1 cellular context compared by ENCODE assay signal in genomic region chr20:48723308-48724264, GRCh38.
TF ChIP-seq lines count a peak whose summit lies in the region.

No MANE protein-coding gene starts in this region.

TF ChIP-seq in HepG2, 621 proteins besides CTCF, POLR2A, EP300 and RAD21 (continued from another document and continues in another):
- no peak for TF ChIP-seq ZHX2 (IDR thresholded peaks at IDR 0.05; ENCODE audit: low read depth)
- no peak for TF ChIP-seq ZHX2 (CRISPR knock-in tag; IDR thresholded peaks at IDR 0.05; ENCODE audit: borderline replicate concordance)
- TF ChIP-seq SP1 (IDR thresholded peaks at IDR 0.05) = no peak
- TF ChIP-seq SP1 (CRISPR knock-in tag; IDR thresholded peaks at IDR 0.05) = no peak
- TF ChIP-seq ZSCAN22 (CRISPR knock-in tag; IDR thresholded peaks at IDR 0.05) = peak; percentile 66; the same call in 1 of the 2 replicates
- no peak for TF ChIP-seq CCDC6 (CRISPR knock-in tag; IDR thresholded peaks at IDR 0.05)
- peak; percentile 60 for TF ChIP-seq ARID4A (CRISPR knock-in tag; IDR thresholded peaks at IDR 0.05; ENCODE audit: borderline replicate concordance)
- peak; percentile 87 for TF ChIP-seq ZNF292 (CRISPR knock-in tag; IDR thresholded peaks at IDR 0.05; ENCODE audit: borderline replicate concordance, low read depth)
- TF ChIP-seq, protein P1, sequence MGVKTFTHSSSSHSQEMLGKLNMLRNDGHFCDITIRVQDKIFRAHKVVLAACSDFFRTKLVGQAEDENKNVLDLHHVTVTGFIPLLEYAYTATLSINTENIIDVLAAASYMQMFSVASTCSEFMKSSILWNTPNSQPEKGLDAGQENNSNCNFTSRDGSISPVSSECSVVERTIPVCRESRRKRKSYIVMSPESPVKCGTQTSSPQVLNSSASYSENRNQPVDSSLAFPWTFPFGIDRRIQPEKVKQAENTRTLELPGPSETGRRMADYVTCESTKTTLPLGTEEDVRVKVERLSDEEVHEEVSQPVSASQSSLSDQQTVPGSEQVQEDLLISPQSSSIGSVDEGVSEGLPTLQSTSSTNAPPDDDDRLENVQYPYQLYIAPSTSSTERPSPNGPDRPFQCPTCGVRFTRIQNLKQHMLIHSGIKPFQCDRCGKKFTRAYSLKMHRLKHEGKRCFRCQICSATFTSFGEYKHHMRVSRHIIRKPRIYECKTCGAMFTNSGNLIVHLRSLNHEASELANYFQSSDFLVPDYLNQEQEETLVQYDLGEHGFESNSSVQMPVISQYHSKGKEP (CRISPR knock-in tag; IDR thresholded peaks at IDR 0.05) = no peak
- TF ChIP-seq ZNF431 (CRISPR knock-in tag; IDR thresholded peaks at IDR 0.05; ENCODE audit: borderline replicate concordance, low read depth) = no peak
- TF ChIP-seq, protein P2, sequence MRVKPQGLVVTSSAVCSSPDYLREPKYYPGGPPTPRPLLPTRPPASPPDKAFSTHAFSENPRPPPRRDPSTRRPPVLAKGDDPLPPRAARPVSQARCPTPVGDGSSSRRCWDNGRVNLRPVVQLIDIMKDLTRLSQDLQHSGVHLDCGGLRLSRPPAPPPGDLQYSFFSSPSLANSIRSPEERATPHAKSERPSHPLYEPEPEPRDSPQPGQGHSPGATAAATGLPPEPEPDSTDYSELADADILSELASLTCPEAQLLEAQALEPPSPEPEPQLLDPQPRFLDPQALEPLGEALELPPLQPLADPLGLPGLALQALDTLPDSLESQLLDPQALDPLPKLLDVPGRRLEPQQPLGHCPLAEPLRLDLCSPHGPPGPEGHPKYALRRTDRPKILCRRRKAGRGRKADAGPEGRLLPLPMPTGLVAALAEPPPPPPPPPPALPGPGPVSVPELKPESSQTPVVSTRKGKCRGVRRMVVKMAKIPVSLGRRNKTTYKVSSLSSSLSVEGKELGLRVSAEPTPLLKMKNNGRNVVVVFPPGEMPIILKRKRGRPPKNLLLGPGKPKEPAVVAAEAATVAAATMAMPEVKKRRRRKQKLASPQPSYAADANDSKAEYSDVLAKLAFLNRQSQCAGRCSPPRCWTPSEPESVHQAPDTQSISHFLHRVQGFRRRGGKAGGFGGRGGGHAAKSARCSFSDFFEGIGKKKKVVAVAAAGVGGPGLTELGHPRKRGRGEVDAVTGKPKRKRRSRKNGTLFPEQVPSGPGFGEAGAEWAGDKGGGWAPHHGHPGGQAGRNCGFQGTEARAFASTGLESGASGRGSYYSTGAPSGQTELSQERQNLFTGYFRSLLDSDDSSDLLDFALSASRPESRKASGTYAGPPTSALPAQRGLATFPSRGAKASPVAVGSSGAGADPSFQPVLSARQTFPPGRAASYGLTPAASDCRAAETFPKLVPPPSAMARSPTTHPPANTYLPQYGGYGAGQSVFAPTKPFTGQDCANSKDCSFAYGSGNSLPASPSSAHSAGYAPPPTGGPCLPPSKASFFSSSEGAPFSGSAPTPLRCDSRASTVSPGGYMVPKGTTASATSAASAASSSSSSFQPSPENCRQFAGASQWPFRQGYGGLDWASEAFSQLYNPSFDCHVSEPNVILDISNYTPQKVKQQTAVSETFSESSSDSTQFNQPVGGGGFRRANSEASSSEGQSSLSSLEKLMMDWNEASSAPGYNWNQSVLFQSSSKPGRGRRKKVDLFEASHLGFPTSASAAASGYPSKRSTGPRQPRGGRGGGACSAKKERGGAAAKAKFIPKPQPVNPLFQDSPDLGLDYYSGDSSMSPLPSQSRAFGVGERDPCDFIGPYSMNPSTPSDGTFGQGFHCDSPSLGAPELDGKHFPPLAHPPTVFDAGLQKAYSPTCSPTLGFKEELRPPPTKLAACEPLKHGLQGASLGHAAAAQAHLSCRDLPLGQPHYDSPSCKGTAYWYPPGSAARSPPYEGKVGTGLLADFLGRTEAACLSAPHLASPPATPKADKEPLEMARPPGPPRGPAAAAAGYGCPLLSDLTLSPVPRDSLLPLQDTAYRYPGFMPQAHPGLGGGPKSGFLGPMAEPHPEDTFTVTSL (CRISPR knock-in tag; IDR thresholded peaks at IDR 0.05; ENCODE audit: borderline replicate concordance) = no peak
- no peak for TF ChIP-seq ZNF264 (CRISPR knock-in tag; IDR thresholded peaks at IDR 0.05)
- TF ChIP-seq ZSCAN25 (CRISPR knock-in tag; IDR thresholded peaks at IDR 0.05) = 0 out of 2 replicates have a peak, but pooled peaks have one; percentile 16
- TF ChIP-seq HOXA3 (CRISPR knock-in tag; IDR thresholded peaks at IDR 0.05) = no peak
- TF ChIP-seq NFYB (CRISPR knock-in tag; IDR thresholded peaks at IDR 0.05) = 0 out of 2 replicates have a peak, but pooled peaks have one; percentile 17
- no peak for TF ChIP-seq ZNF12 (CRISPR knock-in tag; IDR thresholded peaks at IDR 0.05)
- no peak for TF ChIP-seq RERE (CRISPR knock-in tag; IDR thresholded peaks at IDR 0.05; ENCODE audit: low read depth)
- no peak for TF ChIP-seq ZNF335 (CRISPR knock-in tag; IDR thresholded peaks at IDR 0.05)
- TF ChIP-seq MZF1 (CRISPR knock-in tag; IDR thresholded peaks at IDR 0.05; ENCODE audit: borderline replicate concordance) = peak; percentile 59; the same call in 1 of the 2 replicates
- TF ChIP-seq ZNF83 (CRISPR knock-in tag; IDR thresholded peaks at IDR 0.05; ENCODE audit: borderline replicate concordance) = peak; percentile 48; the same call in 1 of the 2 replicates
- peak; percentile 56; the same call in 1 of the 2 replicates for TF ChIP-seq SRY (CRISPR knock-in tag; IDR thresholded peaks at IDR 0.05)
- TF ChIP-seq ETV5 (CRISPR knock-in tag; IDR thresholded peaks at IDR 0.05; ENCODE audit: borderline replicate concordance) = no peak; the same call in 1 of the 2 replicates
- TF ChIP-seq RBM39 (IDR thresholded peaks at IDR 0.05; ENCODE audit: low read depth, low read length, poor library complexity, severe bottlenecking) = no peak
- no peak for TF ChIP-seq NR1H2 (CRISPR knock-in tag; IDR thresholded peaks at IDR 0.05; ENCODE audit: borderline replicate concordance, low read depth)
- peak; percentile 61; the same call in 1 of the 2 replicates for TF ChIP-seq ELF3 (CRISPR knock-in tag; IDR thresholded peaks at IDR 0.05)
- TF ChIP-seq ZBTB20 (CRISPR knock-in tag; IDR thresholded peaks at IDR 0.05; ENCODE audit: borderline replicate concordance, low read depth) = 0 out of 2 replicates have a peak, but pooled peaks have one; percentile 11
- no peak for TF ChIP-seq ZNF780A (CRISPR knock-in tag; IDR thresholded peaks at IDR 0.05)
- peak; percentile 33 for TF ChIP-seq ELF1 (CRISPR knock-in tag; IDR thresholded peaks at IDR 0.05)
- TF ChIP-seq RFXAP (CRISPR knock-in tag; IDR thresholded peaks at IDR 0.05; ENCODE audit: borderline replicate concordance) = 0 out of 2 replicates have a peak, but pooled peaks have one; percentile 28
- no peak for TF ChIP-seq ZNF569 (CRISPR knock-in tag; IDR thresholded peaks at IDR 0.05; ENCODE audit: borderline replicate concordance)
- TF ChIP-seq ZFYVE20 (CRISPR knock-in tag; IDR thresholded peaks at IDR 0.05; ENCODE audit: borderline replicate concordance, low read depth) = no peak
- no peak for TF ChIP-seq RXRB (CRISPR knock-in tag; IDR thresholded peaks at IDR 0.05; ENCODE audit: borderline replicate concordance)
